ENCODE assay signal across 8 cellular contexts in genomic region chr10:99659031-99659867, GRCh38. TPM values are rescaled to one million over a fixed set of nuclear protein-coding genes. Genes with fewer than 3 reads are reported as not detected.
DNase-seq lines count a peak whose midpoint lies in the region; TF ChIP-seq lines count a peak whose summit lies in the region.

Gene ENTPD7, plus strand, starts transcription at chr10:99659509. Its CDS starts 448 bp downstream, at chr10:99659957.

- H3K27me3 Mint-ChIP-seq in HFFc6 (ENCODE audit: insufficient read depth) = no peaks in the 10 kb centered on the region; the same call in 1 of the 2 replicates

- no peaks in the 10 kb centered on the region for H3K9me3 ChIP-seq in suprapubic skin

- H3K4me1 ChIP-seq in suprapubic skin = peaks cover 59% of the 10 kb centered on the region

- peaks cover 75% of the 10 kb centered on the region for H3K4me1 Mint-ChIP-seq in HFFc6 (ENCODE audit: low read depth)

- peak within 1 kb of the TSS; percentile 75 for H3K27ac ChIP-seq in suprapubic skin

- H3K36me3 ChIP-seq in GM06990 (ENCODE audit: control insufficient read depth, insufficient read depth, low read length) (no peaks in the 10 kb centered on the region), suprapubic skin (peaks cover 7% of the 10 kb centered on the region)

- no peaks in the 10 kb centered on the region for H3K27me3 ChIP-seq in GM06990 (replicated peaks; ENCODE audit: control insufficient read depth, insufficient read depth, low read length)
- H3K27me3 ChIP-seq in suprapubic skin = no peaks in the 10 kb centered on the region

- peak within 1 kb of the TSS; percentile 94 for H3K4me3 Mint-ChIP-seq in HFFc6

- TF ChIP-seq CTCF in GM06990 (IDR thresholded peaks at IDR 0.05; ENCODE audit: insufficient read depth, low read length, poor library complexity, severe bottlenecking) (no peak), HFFc6 (IDR thresholded peaks at IDR 0.05) (peak; percentile 68), NB4 (IDR thresholded peaks at IDR 0.05; ENCODE audit: low read depth, low read length) (peak; percentile 1), suprapubic skin (IDR thresholded peaks at IDR 0.05) (peak in 1 of 2 donors; percentile 46)

- TF ChIP-seq POLR2A in NB4 (IDR thresholded peaks at IDR 0.05; ENCODE audit: extremely low read depth, insufficient read length) (peak; percentile 31), suprapubic skin (IDR thresholded peaks at IDR 0.05) (no peak)

- H3K27ac Mint-ChIP-seq in HFFc6 = peak within 1 kb of the TSS; percentile 95

- peak; percentile 97 for DNase-seq in GM06990 (ENCODE audit: extremely low read depth, insufficient read length)
- peak; percentile 94 for DNase-seq in HFFc6
- peak; percentile 97 for DNase-seq in NB4 (ENCODE audit: low read depth)
- DNase-seq in SK-N-DZ (ENCODE audit: low spot score) = peak; percentile 94
- DNase-seq in activated naive CD4-positive, alpha-beta T cell treated with anti-CD3 and anti-CD28 coated beads, Interleukin-2, amount 50 U/mL, for 16 hours = peak; percentile 92
- peak; percentile 85 for DNase-seq in globus pallidus (ENCODE audit: low spot score)
- DNase-seq in nucleus accumbens (lab: John Stamatoyannopoulos, UW) = peak; percentile 24 to 95 (median 82)
- DNase-seq in suprapubic skin (ENCODE audit: low spot score in 2 of 2) = peak; percentile 95 to 97

- no peak for TF ChIP-seq EP300 in suprapubic skin (IDR thresholded peaks at IDR 0.05)

- H3K4me3 ChIP-seq in GM06990 (replicated peaks; ENCODE audit: low read depth, low read length) = peak within 1 kb of the TSS; percentile 86
- H3K4me3 ChIP-seq in NB4 (ENCODE audit: low read depth, low read length) = peak within 1 kb of the TSS; percentile 85
- peak within 1 kb of the TSS; percentile 96 for H3K4me3 ChIP-seq in suprapubic skin

- H3K36me3 Mint-ChIP-seq in HFFc6 (ENCODE audit: low read depth) = peaks cover 31% of the 10 kb centered on the region

- H3K9me3 Mint-ChIP-seq in HFFc6 = no peaks in the 10 kb centered on the region

- WGBS in suprapubic skin = 0% methylated on average over 10 of the region's 71 CpGs

RNA-seq across cellular contexts. Expression of gene ENTPD7, which starts in this region (rescaled TPM):
- total RNA-seq in HFFc6 (2021; fragmentation: NEBNext Ultra II Directional; extraction: Animal tissue kit (Norgen Biotek cat#: 25700)) = 10 to 100 TPM; 11.1 to 17.0 (median 13.6) TPM
- 5.2 and 7.4 TPM in 2 replicates for polyA plus RNA-seq in SK-N-DZ (2014; cell fraction: cytosol; rRNA removed)
- 2.4 and 2.8 TPM in 2 replicates for polyA plus RNA-seq in SK-N-DZ (2014; cell fraction: nucleus; rRNA removed)
- 10 to 100 TPM in 2 of 4 donors, 1 to 10 TPM in 2; 9.6 to 13.5 (median 10.0) TPM for total RNA-seq in suprapubic skin

Comparison
In these comparisons a context has a peak if more than half of its experiments do, and no peak if none do; other contexts are left out.
1. Peak in every context shown above with its lines: DNase-seq, H3K4me3 ChIP-seq and H3K27ac ChIP-seq.